Comparison of ENCODE assay signal across 29 cellular contexts in genomic region chrX:100802843-100803242, GRCh38.
"Had no signal": no experiment of that assay in that cellular context is flagged by ENCODE, and none has a peak within 500 bp of the region (broad histone marks: within the 10 kb centered on the region; RNA-seq: fewer than 3 reads in every experiment).

No MANE protein-coding gene starts in this region.

- H3K4me3 ChIP-seq: adrenal gland, K562, SJCRH30, SK-N-MC had no signal

- H3K9me3 Mint-ChIP-seq: activated T-helper 17 cell treated with anti-CD3 and anti-CD28 coated beads, Interleukin-2, amount 50 U/mL, for 72 hours had no signal

- H3K27ac ChIP-seq: adrenal gland, SJCRH30, SK-N-MC, WERI-Rb-1 had no signal

- H3K36me3 Mint-ChIP-seq: activated naive CD8-positive, alpha-beta T cell treated with anti-CD3 and anti-CD28 coated beads, Interleukin-2, amount 10 ng/mL, durations not matched to agents 7 days and 5 days; brain had no signal

- H3K27ac Mint-ChIP-seq: activated CD8-positive, alpha-beta T cell treated with anti-CD3 and anti-CD28 coated beads for 36 hours; activated naive CD8-positive, alpha-beta T cell treated with anti-CD3 and anti-CD28 coated beads, Interleukin-2, amount 10 ng/mL, durations not matched to agents 7 days and 5 days; activated T-cell treated with anti-CD3 and anti-CD28 coated beads, Interleukin-2, amount 50 U/mL, for 72 hours; activated T-helper 17 cell treated with anti-CD3 and anti-CD28 coated beads, Interleukin-2, amount 50 U/mL, for 72 hours; brain had no signal

- H3K36me3 ChIP-seq: adrenal gland, SJCRH30, WERI-Rb-1 had no signal

- H3K4me1 Mint-ChIP-seq: activated naive CD8-positive, alpha-beta T cell treated with anti-CD3 and anti-CD28 coated beads, Interleukin-2, amount 10 ng/mL, durations not matched to agents 7 days and 5 days; activated T-helper 17 cell treated with anti-CD3 and anti-CD28 coated beads, Interleukin-2, amount 50 U/mL, for 72 hours; brain had no signal

- H3K4me1 ChIP-seq: adrenal gland, SJCRH30 had no signal

- H3K9me3 ChIP-seq: adrenal gland, SJCRH30 had no signal

- FAIRE-seq: K562 had no signal

- H3K4me3 Mint-ChIP-seq: activated CD8-positive, alpha-beta T cell treated with anti-CD3 and anti-CD28 coated beads for 36 hours; activated naive CD8-positive, alpha-beta T cell treated with anti-CD3 and anti-CD28 coated beads, Interleukin-2, amount 10 ng/mL, durations not matched to agents 7 days and 5 days; activated T-cell treated with anti-CD3 and anti-CD28 coated beads, Interleukin-2, amount 50 U/mL, for 72 hours; activated T-helper 17 cell treated with anti-CD3 and anti-CD28 coated beads, Interleukin-2, amount 50 U/mL, for 72 hours; brain had no signal

- DNase-seq: activated CD4-positive, alpha-beta T cell treated with anti-CD3 and anti-CD28 coated beads for 1 hour; activated CD4-positive, alpha-beta T cell treated with anti-CD3 and anti-CD28 coated beads for 48 hours; activated CD4-positive, alpha-beta T cell treated with anti-CD3 and anti-CD28 coated beads, Interleukin-2, amount 50 U/mL, for 4 hours; activated CD4-positive, CD25-positive, alpha-beta regulatory T cell; activated CD8-positive, alpha-beta T cell treated with anti-CD3 and anti-CD28 coated beads for 36 hours; activated effector memory CD4-positive, alpha-beta T cell treated with anti-CD3 and anti-CD28 coated beads, Interleukin-2, amount 50 U/mL, for 16 hours; activated naive CD4-positive, alpha-beta T cell; activated naive CD4-positive, alpha-beta T cell treated with anti-CD3 and anti-CD28 coated beads, Interleukin-2, amount 50 U/mL, for 16 hours; activated naive CD8-positive, alpha-beta T cell treated with anti-CD3 and anti-CD28 coated beads, Interleukin-2, amount 10 ng/mL, durations not matched to agents 7 days and 5 days; activated T-cell treated with anti-CD3 and anti-CD28 coated beads, Interleukin-2, amount 50 U/mL, for 1 hour; activated T-cell treated with anti-CD3 and anti-CD28 coated beads, Interleukin-2, amount 50 U/mL, for 72 hours; adrenal gland; central memory CD4-positive, alpha-beta T cell; NCI-H1092 treated with DMSO at 0.1 percent for 48 hours; NCI-H1417; NCI-H187 treated with DMSO at 0.1 percent for 48 hours; NCI-H2081; NCI-H226; NCI-H446 treated with DMSO at 0.1 percent for 48 hours; NCI-H524 treated with DMSO at 0.1 percent for 48 hours; SHP77; SJCRH30; T1000; WERI-Rb-1 had no signal

- H3K27me3 ChIP-seq: adrenal gland, SJCRH30 had no signal

- ATAC-seq: activated CD8-positive, alpha-beta T cell treated with anti-CD3 and anti-CD28 coated beads for 36 hours; activated T-cell treated with anti-CD3 and anti-CD28 coated beads, Interleukin-2, amount 50 U/mL, for 72 hours; activated T-helper 17 cell treated with anti-CD3 and anti-CD28 coated beads, Interleukin-2, amount 50 U/mL, for 72 hours; K562; Panc1 had no signal
